In the genomic region with DNA sequence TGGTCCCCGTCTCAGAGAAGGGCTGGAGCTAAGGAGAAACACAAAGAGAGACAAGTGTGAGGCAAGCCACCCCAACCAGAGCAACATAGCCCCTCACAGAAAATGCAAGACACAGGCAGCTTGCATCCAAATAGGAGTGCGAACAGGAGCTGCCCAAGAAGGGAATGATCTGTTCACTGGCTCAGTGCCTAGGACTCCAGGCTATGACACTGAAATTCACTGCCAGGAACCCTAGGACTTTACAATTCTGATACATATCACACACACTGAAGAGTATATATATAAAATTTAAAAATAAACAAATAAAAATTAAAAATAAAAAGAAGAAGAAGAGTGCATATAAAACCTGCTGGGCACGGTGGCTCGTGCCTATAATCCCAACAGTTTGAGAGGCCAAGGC, we compare ENCODE assay signal across 8 cellular contexts. TPM values are rescaled to one million over a fixed set of nuclear protein-coding genes. Genes with fewer than 3 reads are reported as not detected.
"Had no signal": no experiment of that assay in that cellular context is flagged by ENCODE, and none has a peak within 500 bp of the region (broad histone marks: within the 10 kb centered on the region; RNA-seq: fewer than 3 reads in every experiment).

No MANE protein-coding gene starts in this region.

- ATAC-seq: GM23338, HepG2 had no signal

- H3K27ac ChIP-seq: HL-60 had no signal

- H2AFZ ChIP-seq: GM23338 had no signal

- DNase-seq: H9, HCEC 1CT had no signal

- H3K4me2 ChIP-seq: GM23338 had no signal

- H3K4me3 ChIP-seq: GM23338 had no signal

RNA-seq across cellular contexts. Expression of a gene that starts 14.9 kb away (rescaled TPM):
- total RNA-seq: H1, H9, HepG2, HT1080 had no signal
- polyA plus RNA-seq: HepG2, IgD-negative memory B cell had no signal
